Comparison of ENCODE assay signal across 25 cellular contexts in the genomic region with DNA sequence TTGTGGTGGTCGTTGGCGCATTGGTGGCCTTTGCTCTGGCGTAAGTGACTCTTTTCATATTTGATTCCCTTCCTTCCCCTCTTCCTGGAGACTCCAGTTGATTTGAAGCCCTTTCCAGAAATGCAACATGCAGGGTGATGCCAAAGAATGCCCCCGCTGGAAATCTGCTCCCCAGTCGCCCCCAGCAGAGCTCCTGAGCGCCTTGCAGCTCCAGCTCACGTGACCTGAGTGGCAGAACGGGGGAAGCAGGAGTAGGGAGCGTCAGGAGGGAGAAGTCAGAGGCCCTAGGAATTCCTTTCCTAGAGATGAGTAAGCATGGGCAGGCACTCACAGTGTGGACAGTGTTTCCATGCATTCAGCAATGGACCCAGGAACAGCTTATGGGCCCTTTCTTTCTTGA.
"Had no signal": no experiment of that assay in that cellular context is flagged by ENCODE, and none has a peak within 500 bp of the region (broad histone marks: within the 10 kb centered on the region; RNA-seq: fewer than 3 reads in every experiment).

No MANE protein-coding gene starts in this region.

- H3K27ac ChIP-seq: esophagus squamous epithelium, neutrophil, pancreas, right lobe of liver, suprapubic skin, transverse colon, vagina had no signal

- H3K36me3 Mint-ChIP-seq: immature natural killer cell, memory B cell, natural killer cell had no signal

- H3K4me1 Mint-ChIP-seq: immature natural killer cell; memory B cell; natural killer cell; stimulated activated naive CD8-positive, alpha-beta T cell treated with anti-CD3 and anti-CD28 coated beads, Interleukin-15, amount 100 ng/mL, for 72 hours had no signal

- H3K27me3 Mint-ChIP-seq: dendritic cell treated with granulocyte-macrophage colony-stimulating factor and Interleukin-4, amounts not matched to agents 40 ng/mL and 50 ng/mL, for 4 days had no signal

- ATAC-seq: natural killer cell; pancreas; right lobe of liver; stimulated activated naive CD8-positive, alpha-beta T cell treated with anti-CD3 and anti-CD28 coated beads, Interleukin-15, amount 100 ng/mL, for 72 hours had no signal

- H3K4me3 Mint-ChIP-seq: dendritic cell treated with granulocyte-macrophage colony-stimulating factor and Interleukin-4, amounts not matched to agents 40 ng/mL and 50 ng/mL, for 4 days; immature natural killer cell; memory B cell; natural killer cell; neural crest cell; stimulated activated naive CD8-positive, alpha-beta T cell treated with anti-CD3 and anti-CD28 coated beads, Interleukin-15, amount 100 ng/mL, for 72 hours had no signal

- H3K27ac Mint-ChIP-seq: dendritic cell treated with granulocyte-macrophage colony-stimulating factor and Interleukin-4, amounts not matched to agents 40 ng/mL and 50 ng/mL, for 4 days; immature natural killer cell; memory B cell; natural killer cell; stimulated activated naive CD8-positive, alpha-beta T cell treated with anti-CD3 and anti-CD28 coated beads, Interleukin-15, amount 100 ng/mL, for 72 hours had no signal

- DNase-seq: effector memory CD4-positive, alpha-beta T cell; erythroblast; esophagus squamous epithelium; foreskin melanocyte; glutamatergic neuron; hypothalamus; immature natural killer cell; islet precursor cell; kidney glomerular epithelial cell; natural killer cell; pancreas; right lobe of liver; small intestine; stimulated activated CD4-positive, alpha-beta T cell treated with anti-CD3 and anti-CD28 coated beads, Interleukin-15, amount 100 ng/mL, for 24 hours; stimulated activated CD4-positive, alpha-beta T cell treated with anti-CD3 and anti-CD28 coated beads, Interleukin-2, amount 100 ng/mL, for 48 hours; stimulated activated naive CD4-positive, alpha-beta T cell; stimulated activated naive CD8-positive, alpha-beta T cell treated with anti-CD3 and anti-CD28 coated beads, Interleukin-15, amount 100 ng/mL, for 72 hours; transverse colon had no signal

- H3K9me3 Mint-ChIP-seq: dendritic cell treated with granulocyte-macrophage colony-stimulating factor and Interleukin-4, amounts not matched to agents 40 ng/mL and 50 ng/mL, for 4 days; immature natural killer cell; memory B cell; natural killer cell; neural crest cell; stimulated activated naive CD8-positive, alpha-beta T cell treated with anti-CD3 and anti-CD28 coated beads, Interleukin-15, amount 100 ng/mL, for 72 hours had no signal

- H3K4me3 ChIP-seq: esophagus squamous epithelium, lung, pancreas, right lobe of liver, suprapubic skin, transverse colon, vagina had no signal
